1 cellular context compared by ENCODE assay signal in the genomic region with DNA sequence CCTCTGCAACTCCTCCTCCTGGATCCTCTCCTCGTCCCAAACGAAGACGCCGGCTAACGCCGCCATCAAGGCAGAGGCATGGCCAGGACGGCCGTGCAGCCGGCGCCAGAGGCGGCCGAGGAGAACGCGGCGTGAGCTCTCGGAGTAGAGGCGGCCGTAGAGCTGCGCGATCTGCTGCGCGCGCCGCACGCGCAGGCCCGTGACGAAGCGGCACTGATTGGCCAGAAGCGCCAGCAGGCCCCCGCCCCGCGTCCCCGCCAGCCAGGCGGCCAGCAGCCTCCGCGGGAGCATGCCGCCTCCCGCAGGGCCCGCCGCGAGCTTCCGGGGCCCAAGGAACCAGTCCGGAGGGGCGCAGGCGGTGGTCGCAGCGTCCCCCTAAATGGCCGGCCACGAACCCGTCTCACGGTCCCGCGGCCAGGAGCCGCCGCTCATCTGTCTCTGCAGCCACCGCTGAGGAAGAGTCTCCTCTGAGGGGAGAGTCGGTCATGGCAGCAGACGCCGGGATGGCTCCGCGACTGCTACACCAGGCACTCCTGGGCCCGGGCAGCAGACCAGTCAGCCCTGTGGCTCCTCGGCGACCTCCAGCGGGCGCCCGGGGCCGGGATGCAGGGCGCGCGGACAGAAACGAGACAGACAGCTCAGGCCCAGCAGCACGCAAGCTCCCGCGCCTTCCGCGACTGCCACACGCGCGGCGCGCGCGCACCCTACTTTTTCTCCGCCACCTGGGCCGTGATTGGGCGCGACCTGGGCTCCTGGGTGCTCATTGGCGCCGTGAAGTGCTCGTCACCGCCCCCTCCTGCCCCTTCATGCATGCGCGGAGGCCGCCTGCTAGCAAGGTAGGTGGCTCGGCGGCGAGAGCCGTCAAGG.
A peak's percentile ranks its signal among the peaks of the same experiment; 100 is the strongest.
TF ChIP-seq lines count a peak whose summit lies in the region.

A gene with protein sequence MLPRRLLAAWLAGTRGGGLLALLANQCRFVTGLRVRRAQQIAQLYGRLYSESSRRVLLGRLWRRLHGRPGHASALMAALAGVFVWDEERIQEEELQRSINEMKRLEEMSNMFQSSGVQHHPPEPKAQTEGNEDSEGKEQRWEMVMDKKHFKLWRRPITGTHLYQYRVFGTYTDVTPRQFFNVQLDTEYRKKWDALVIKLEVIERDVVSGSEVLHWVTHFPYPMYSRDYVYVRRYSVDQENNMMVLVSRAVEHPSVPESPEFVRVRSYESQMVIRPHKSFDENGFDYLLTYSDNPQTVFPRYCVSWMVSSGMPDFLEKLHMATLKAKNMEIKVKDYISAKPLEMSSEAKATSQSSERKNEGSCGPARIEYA (minus strand): TSS at position 684 of the 867 bp plus-strand sequence. CDS start 393 bp downstream, at position 291.

TF ChIP-seq in HepG2, 621 proteins besides CTCF, POLR2A, EP300 and RAD21 (continued from another document and continues in another):
- TF ChIP-seq, protein P1, sequence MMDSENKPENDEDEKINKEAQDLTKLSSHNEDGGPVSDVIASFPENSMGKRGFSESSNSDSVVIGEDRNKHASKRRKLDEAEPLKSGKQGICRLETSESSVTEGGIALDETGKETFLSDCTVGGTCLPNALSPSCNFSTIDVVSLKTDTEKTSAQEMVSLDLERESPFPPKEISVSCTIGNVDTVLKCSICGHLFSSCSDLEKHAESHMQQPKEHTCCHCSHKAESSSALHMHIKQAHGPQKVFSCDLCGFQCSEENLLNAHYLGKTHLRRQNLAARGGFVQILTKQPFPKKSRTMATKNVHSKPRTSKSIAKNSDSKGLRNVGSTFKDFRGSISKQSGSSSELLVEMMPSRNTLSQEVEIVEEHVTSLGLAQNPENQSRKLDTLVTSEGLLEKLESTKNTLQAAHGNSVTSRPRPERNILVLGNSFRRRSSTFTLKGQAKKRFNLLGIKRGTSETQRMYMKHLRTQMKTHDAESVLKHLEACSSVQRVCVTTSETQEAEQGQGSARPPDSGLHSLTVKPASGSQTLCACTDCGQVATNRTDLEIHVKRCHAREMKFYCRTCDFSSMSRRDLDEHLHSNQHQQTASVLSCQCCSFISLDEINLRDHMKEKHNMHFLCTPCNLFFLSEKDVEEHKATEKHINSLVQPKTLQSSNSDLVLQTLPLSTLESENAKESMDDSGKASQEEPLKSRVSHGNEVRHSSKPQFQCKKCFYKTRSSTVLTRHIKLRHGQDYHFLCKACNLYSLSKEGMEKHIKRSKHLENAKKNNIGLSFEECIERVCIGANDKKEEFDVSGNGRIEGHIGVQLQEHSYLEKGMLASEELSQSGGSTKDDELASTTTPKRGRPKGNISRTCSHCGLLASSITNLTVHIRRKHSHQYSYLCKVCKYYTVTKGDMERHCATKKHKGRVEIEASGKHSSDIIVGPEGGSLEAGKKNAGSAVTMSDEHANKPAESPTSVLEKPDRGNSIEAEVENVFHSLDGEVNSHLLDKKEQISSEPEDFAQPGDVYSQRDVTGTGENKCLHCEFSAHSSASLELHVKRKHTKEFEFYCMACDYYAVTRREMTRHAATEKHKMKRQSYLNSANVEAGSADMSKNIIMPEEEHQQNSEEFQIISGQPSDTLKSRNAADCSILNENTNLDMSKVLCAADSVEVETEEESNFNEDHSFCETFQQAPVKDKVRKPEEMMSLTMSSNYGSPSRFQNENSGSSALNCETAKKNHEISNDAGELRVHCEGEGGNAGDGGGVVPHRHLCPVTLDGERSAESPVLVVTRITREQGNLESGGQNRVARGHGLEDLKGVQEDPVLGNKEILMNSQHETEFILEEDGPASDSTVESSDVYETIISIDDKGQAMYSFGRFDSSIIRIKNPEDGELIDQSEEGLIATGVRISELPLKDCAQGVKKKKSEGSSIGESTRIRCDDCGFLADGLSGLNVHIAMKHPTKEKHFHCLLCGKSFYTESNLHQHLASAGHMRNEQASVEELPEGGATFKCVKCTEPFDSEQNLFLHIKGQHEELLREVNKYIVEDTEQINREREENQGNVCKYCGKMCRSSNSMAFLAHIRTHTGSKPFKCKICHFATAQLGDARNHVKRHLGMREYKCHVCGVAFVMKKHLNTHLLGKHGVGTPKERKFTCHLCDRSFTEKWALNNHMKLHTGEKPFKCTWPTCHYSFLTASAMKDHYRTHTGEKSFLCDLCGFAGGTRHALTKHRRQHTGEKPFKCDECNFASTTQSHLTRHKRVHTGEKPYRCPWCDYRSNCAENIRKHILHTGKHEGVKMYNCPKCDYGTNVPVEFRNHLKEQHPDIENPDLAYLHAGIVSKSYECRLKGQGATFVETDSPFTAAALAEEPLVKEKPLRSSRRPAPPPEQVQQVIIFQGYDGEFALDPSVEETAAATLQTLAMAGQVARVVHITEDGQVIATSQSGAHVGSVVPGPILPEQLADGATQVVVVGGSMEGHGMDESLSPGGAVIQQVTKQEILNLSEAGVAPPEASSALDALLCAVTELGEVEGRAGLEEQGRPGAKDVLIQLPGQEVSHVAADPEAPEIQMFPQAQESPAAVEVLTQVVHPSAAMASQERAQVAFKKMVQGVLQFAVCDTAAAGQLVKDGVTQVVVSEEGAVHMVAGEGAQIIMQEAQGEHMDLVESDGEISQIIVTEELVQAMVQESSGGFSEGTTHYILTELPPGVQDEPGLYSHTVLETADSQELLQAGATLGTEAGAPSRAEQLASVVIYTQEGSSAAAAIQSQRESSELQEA (CRISPR knock-in tag; IDR thresholded peaks at IDR 0.05; ENCODE audit: not compliant biosample characterization): peak; percentile 93
- TF ChIP-seq GATAD1 (CRISPR knock-in tag; IDR thresholded peaks at IDR 0.05): peak; percentile 85
- TF ChIP-seq PLRG1 (conservative IDR thresholded peaks at IDR 0.05): no peak
- TF ChIP-seq ZSCAN12 (CRISPR knock-in tag; IDR thresholded peaks at IDR 0.05): no peak
- 0 out of 2 replicates have a peak, but pooled peaks have one; percentile 12 for TF ChIP-seq HDAC6 (IDR thresholded peaks at IDR 0.05; ENCODE audit: low read depth, low read length)
- TF ChIP-seq, protein P2, sequence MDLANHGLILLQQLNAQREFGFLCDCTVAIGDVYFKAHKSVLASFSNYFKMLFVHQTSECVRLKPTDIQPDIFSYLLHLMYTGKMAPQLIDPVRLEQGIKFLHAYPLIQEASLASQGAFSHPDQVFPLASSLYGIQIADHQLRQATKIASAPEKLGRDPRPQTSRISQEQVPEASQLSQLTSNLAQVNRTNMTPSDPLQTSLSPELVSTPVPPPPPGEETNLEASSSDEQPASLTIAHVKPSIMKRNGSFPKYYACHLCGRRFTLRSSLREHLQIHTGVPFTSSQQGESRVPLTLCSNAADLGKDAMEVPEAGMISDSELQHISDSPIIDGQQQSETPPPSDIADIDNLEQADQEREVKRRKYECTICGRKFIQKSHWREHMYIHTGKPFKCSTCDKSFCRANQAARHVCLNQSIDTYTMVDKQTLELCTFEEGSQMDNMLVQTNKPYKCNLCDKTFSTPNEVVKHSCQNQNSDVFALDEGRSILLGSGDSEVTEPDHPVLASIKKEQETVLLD (CRISPR knock-in tag; IDR thresholded peaks at IDR 0.05; ENCODE audit: low read depth): peak; percentile 82
- TF ChIP-seq ZBTB8A (CRISPR knock-in tag; IDR thresholded peaks at IDR 0.05; ENCODE audit: borderline replicate concordance, low read depth): peak; percentile 90; the same call in 1 of the 2 replicates
- TF ChIP-seq, protein P3, sequence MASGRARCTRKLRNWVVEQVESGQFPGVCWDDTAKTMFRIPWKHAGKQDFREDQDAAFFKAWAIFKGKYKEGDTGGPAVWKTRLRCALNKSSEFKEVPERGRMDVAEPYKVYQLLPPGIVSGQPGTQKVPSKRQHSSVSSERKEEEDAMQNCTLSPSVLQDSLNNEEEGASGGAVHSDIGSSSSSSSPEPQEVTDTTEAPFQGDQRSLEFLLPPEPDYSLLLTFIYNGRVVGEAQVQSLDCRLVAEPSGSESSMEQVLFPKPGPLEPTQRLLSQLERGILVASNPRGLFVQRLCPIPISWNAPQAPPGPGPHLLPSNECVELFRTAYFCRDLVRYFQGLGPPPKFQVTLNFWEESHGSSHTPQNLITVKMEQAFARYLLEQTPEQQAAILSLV (CRISPR knock-in tag; IDR thresholded peaks at IDR 0.05; ENCODE audit: borderline replicate concordance): peak; percentile 89; the same call in 1 of the 2 replicates
- TF ChIP-seq PRMT3 (CRISPR knock-in tag; IDR thresholded peaks at IDR 0.05; ENCODE audit: borderline replicate concordance, low read depth): peak; percentile 73; the same call in 1 of the 2 replicates
- TF ChIP-seq ZNF34 (CRISPR knock-in tag; IDR thresholded peaks at IDR 0.05; ENCODE audit: borderline replicate concordance): peak; percentile 75; the same call in 1 of the 2 replicates
- TF ChIP-seq ZNF260 (CRISPR knock-in tag; IDR thresholded peaks at IDR 0.05; ENCODE audit: borderline replicate concordance, low read depth): 0 out of 2 replicates have a peak, but pooled peaks have one; percentile 84
- TF ChIP-seq SKI (IDR thresholded peaks at IDR 0.05; ENCODE audit: partially characterized antibody): peak; percentile 89
- TF ChIP-seq, protein P4, sequence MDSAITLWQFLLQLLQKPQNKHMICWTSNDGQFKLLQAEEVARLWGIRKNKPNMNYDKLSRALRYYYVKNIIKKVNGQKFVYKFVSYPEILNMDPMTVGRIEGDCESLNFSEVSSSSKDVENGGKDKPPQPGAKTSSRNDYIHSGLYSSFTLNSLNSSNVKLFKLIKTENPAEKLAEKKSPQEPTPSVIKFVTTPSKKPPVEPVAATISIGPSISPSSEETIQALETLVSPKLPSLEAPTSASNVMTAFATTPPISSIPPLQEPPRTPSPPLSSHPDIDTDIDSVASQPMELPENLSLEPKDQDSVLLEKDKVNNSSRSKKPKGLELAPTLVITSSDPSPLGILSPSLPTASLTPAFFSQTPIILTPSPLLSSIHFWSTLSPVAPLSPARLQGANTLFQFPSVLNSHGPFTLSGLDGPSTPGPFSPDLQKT (CRISPR knock-in tag; IDR thresholded peaks at IDR 0.05; ENCODE audit: borderline replicate concordance): no peak
- peak; percentile 96 for TF ChIP-seq HNRNPLL (IDR thresholded peaks at IDR 0.05; ENCODE audit: low read depth, low read length, poor library complexity, severe bottlenecking)
- no peak for TF ChIP-seq NR2F6 (IDR thresholded peaks at IDR 0.05)
- TF ChIP-seq NR2F6 (CRISPR knock-in tag; IDR thresholded peaks at IDR 0.05): peak; percentile 65; the same call in 1 of the 2 replicates
- TF ChIP-seq AGO2 (optimal IDR thresholded peaks at IDR 0.05; ENCODE audit: low read depth, low read length): peak; percentile 99
- TF ChIP-seq, protein P5, sequence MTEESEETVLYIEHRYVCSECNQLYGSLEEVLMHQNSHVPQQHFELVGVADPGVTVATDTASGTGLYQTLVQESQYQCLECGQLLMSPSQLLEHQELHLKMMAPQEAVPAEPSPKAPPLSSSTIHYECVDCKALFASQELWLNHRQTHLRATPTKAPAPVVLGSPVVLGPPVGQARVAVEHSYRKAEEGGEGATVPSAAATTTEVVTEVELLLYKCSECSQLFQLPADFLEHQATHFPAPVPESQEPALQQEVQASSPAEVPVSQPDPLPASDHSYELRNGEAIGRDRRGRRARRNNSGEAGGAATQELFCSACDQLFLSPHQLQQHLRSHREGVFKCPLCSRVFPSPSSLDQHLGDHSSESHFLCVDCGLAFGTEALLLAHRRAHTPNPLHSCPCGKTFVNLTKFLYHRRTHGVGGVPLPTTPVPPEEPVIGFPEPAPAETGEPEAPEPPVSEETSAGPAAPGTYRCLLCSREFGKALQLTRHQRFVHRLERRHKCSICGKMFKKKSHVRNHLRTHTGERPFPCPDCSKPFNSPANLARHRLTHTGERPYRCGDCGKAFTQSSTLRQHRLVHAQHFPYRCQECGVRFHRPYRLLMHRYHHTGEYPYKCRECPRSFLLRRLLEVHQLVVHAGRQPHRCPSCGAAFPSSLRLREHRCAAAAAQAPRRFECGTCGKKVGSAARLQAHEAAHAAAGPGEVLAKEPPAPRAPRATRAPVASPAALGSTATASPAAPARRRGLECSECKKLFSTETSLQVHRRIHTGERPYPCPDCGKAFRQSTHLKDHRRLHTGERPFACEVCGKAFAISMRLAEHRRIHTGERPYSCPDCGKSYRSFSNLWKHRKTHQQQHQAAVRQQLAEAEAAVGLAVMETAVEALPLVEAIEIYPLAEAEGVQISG (CRISPR knock-in tag; IDR thresholded peaks at IDR 0.05): peak; percentile 82
- TF ChIP-seq, protein P6, sequence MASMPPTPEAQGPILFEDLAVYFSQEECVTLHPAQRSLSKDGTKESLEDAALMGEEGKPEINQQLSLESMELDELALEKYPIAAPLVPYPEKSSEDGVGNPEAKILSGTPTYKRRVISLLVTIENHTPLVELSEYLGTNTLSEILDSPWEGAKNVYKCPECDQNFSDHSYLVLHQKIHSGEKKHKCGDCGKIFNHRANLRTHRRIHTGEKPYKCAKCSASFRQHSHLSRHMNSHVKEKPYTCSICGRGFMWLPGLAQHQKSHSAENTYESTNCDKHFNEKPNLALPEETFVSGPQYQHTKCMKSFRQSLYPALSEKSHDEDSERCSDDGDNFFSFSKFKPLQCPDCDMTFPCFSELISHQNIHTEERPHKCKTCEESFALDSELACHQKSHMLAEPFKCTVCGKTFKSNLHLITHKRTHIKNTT (CRISPR knock-in tag; IDR thresholded peaks at IDR 0.05): no peak
- no peak for TF ChIP-seq SRSF9 (IDR thresholded peaks at IDR 0.05; ENCODE audit: borderline replicate concordance, insufficient read depth, low read depth, low read length, poor library complexity, severe bottlenecking)
- TF ChIP-seq, protein P7, sequence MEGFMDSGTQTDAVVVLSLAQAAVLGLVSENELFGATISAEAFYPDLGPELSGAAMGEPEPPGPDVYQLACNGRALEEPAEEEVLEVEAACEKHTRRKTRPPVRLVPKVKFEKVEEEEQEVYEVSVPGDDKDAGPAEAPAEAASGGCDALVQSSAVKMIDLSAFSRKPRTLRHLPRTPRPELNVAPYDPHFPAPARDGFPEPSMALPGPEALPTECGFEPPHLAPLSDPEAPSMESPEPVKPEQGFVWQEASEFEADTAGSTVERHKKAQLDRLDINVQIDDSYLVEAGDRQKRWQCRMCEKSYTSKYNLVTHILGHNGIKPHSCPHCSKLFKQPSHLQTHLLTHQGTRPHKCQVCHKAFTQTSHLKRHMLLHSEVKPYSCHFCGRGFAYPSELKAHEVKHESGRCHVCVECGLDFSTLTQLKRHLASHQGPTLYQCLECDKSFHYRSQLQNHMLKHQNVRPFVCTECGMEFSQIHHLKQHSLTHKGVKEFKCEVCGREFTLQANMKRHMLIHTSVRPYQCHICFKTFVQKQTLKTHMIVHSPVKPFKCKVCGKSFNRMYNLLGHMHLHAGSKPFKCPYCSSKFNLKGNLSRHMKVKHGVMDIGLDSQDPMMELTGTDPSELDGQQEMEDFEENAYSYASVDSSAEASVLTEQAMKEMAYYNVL (CRISPR knock-in tag; IDR thresholded peaks at IDR 0.05; ENCODE audit: borderline replicate concordance): peak; percentile 80; the same call in 1 of the 2 replicates
- no peak for TF ChIP-seq ISX (CRISPR knock-in tag; conservative IDR thresholded peaks at IDR 0.05)
- peak; percentile 94 for TF ChIP-seq TBX2 (CRISPR knock-in tag; IDR thresholded peaks at IDR 0.05; ENCODE audit: borderline replicate concordance)
- peak; percentile 75; the same call in 1 of the 2 replicates for TF ChIP-seq CHD2 (IDR thresholded peaks at IDR 0.05; ENCODE audit: low read depth, low read length)
- TF ChIP-seq ZNF30 (CRISPR knock-in tag; IDR thresholded peaks at IDR 0.05): peak; percentile 90; the same call in 1 of the 2 replicates
- TF ChIP-seq, protein P8, sequence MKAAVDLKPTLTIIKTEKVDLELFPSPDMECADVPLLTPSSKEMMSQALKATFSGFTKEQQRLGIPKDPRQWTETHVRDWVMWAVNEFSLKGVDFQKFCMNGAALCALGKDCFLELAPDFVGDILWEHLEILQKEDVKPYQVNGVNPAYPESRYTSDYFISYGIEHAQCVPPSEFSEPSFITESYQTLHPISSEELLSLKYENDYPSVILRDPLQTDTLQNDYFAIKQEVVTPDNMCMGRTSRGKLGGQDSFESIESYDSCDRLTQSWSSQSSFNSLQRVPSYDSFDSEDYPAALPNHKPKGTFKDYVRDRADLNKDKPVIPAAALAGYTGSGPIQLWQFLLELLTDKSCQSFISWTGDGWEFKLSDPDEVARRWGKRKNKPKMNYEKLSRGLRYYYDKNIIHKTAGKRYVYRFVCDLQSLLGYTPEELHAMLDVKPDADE (CRISPR knock-in tag; IDR thresholded peaks at IDR 0.05): no peak
- TF ChIP-seq ZC3H13 (CRISPR knock-in tag; IDR thresholded peaks at IDR 0.05): no peak; the same call in none of the 2 replicates
